Comparison of ENCODE assay signal across 1 cellular context in genomic region chr7:80934286-80934685, GRCh38.
TF ChIP-seq lines count a peak whose summit lies in the region.

No MANE protein-coding gene starts in this region.

TF ChIP-seq in SK-N-SH treated with all-trans-retinoic acid at 6 μM for 48 hours, 23 proteins besides CTCF, POLR2A, EP300 and RAD21 (continued from another document):
- no peak for TF ChIP-seq ZFP3 (CRISPR knock-in tag; IDR thresholded peaks at IDR 0.05)
- no peak for TF ChIP-seq ZNF8 (CRISPR knock-in tag; IDR thresholded peaks at IDR 0.05)
- TF ChIP-seq GLIS3 (CRISPR knock-in tag; IDR thresholded peaks at IDR 0.05), result no peak
- TF ChIP-seq ZNF565 (CRISPR knock-in tag; conservative IDR thresholded peaks at IDR 0.05; ENCODE audit: low read depth), result no peak
- no peak for TF ChIP-seq PPARA (CRISPR knock-in tag; IDR thresholded peaks at IDR 0.05; ENCODE audit: borderline replicate concordance)
- no peak for TF ChIP-seq ESRRG (CRISPR knock-in tag; IDR thresholded peaks at IDR 0.05)
- no peak for TF ChIP-seq POU6F1 (CRISPR knock-in tag; IDR thresholded peaks at IDR 0.05; ENCODE audit: borderline replicate concordance, low read depth)
- TF ChIP-seq ZFP30 (CRISPR knock-in tag; IDR thresholded peaks at IDR 0.05), result no peak
- TF ChIP-seq ISL1 (CRISPR knock-in tag; IDR thresholded peaks at IDR 0.05), result no peak
- TF ChIP-seq BACH2 (CRISPR knock-in tag; IDR thresholded peaks at IDR 0.05; ENCODE audit: borderline replicate concordance), result no peak
- TF ChIP-seq SNAI2 (CRISPR knock-in tag; IDR thresholded peaks at IDR 0.05), result no peak
- no peak for TF ChIP-seq CSRNP3 (CRISPR knock-in tag; IDR thresholded peaks at IDR 0.05)
